ENCODE assay signal across 11 cellular contexts in the genomic region with DNA sequence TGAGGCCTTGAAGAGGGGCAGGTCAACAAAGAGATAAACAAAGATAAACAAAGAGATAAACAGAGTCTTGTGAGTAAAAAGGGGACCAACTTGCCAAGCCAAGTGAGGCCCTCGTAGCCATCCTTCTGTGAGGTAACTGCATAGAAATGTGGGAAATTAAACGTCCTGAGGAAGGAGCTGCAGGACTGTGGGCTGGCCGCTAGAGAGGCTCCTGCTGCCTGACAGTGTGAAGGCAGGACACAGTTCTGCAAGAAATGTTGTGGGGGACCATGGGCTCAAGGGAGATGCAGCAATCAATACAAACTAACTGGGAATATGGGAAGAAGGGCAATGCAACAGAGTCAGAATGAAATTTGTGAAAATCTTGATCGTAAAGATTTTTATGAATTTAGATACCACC.
DNase-seq lines count a peak whose midpoint lies in the region; ATAC-seq and TF ChIP-seq lines count a peak whose summit lies in the region.
"Had no signal": no experiment of that assay in that cellular context is flagged by ENCODE, and none has a peak within 500 bp of the region (broad histone marks: within the 10 kb centered on the region; RNA-seq: fewer than 3 reads in every experiment).

No MANE protein-coding gene starts in this region.

- intact Hi-C loops in heart right ventricle (cut with DNase I) (no loop called here), PC-3 (cut with micrococcal nuclease) (loop anchor here (5.0 kb wide), 1 partner anchor 95 kb away; no protein-coding TSS in a partner anchor), transverse colon (cut with DNase I; ENCODE audit: low total_unique reads) (no loop called here)
- intact Hi-C loops in activated CD4-positive, alpha-beta memory T cell treated with anti-CD3 and anti-CD28 coated beads for 36 hours (cut with micrococcal nuclease): no loop called here

- TF ChIP-seq EP300 in transverse colon (IDR thresholded peaks at IDR 0.05; ENCODE audit: low read depth): no peak

- H3K4me3 Mint-ChIP-seq in activated T-helper 17 cell treated with anti-CD3 and anti-CD28 coated beads, Interleukin-2, amount 50 U/mL, for 72 hours: no peak overlapping the region
- no peak overlapping the region for H3K4me3 Mint-ChIP-seq in activated CD4-positive, alpha-beta memory T cell treated with anti-CD3 and anti-CD28 coated beads for 36 hours
- H3K4me3 Mint-ChIP-seq: CD4-positive, CD25-positive, alpha-beta regulatory T cell had no signal

- WGBS in heart right ventricle, 2 donors: 27 to 29% methylated on average over 4 of the region's 4 CpGs
- WGBS in transverse colon (ENCODE audit: low coverage in 1 of 2), 2 donors: 40 to 43% methylated on average over 3 to 4 of the region's 4 CpGs

- H3K4me1 Mint-ChIP-seq in activated T-helper 17 cell treated with anti-CD3 and anti-CD28 coated beads, Interleukin-2, amount 50 U/mL, for 72 hours: no peaks in the 10 kb centered on the region
- no peaks in the 10 kb centered on the region for H3K4me1 Mint-ChIP-seq in activated CD4-positive, alpha-beta memory T cell treated with anti-CD3 and anti-CD28 coated beads for 36 hours (ENCODE audit: low read depth)
- H3K4me1 Mint-ChIP-seq: CD4-positive, CD25-positive, alpha-beta regulatory T cell had no signal

- H2AFZ ChIP-seq in PC-3 (ENCODE audit: low read length): no peak overlapping the region

- no TSS peak for BruUV-seq in PC-3 (replicated peaks; lab: Mats Ljungman, UMichigan)

- H3K27ac Mint-ChIP-seq in activated T-helper 17 cell treated with anti-CD3 and anti-CD28 coated beads, Interleukin-2, amount 50 U/mL, for 72 hours: no peak overlapping the region
- H3K27ac Mint-ChIP-seq in activated CD4-positive, alpha-beta memory T cell treated with anti-CD3 and anti-CD28 coated beads for 36 hours: no peak overlapping the region
- H3K27ac Mint-ChIP-seq: CD4-positive, CD25-positive, alpha-beta regulatory T cell had no signal

- no peaks in the 10 kb centered on the region for H3K36me3 Mint-ChIP-seq in activated T-helper 17 cell treated with anti-CD3 and anti-CD28 coated beads, Interleukin-2, amount 50 U/mL, for 72 hours (ENCODE audit: low read depth)
- no peaks in the 10 kb centered on the region for H3K36me3 Mint-ChIP-seq in activated CD4-positive, alpha-beta memory T cell treated with anti-CD3 and anti-CD28 coated beads for 36 hours
- H3K36me3 Mint-ChIP-seq: CD4-positive, CD25-positive, alpha-beta regulatory T cell had no signal

- H4K20me1 ChIP-seq in PC-3 (ENCODE audit: low read length): no peaks in the 10 kb centered on the region

- no peaks in the 10 kb centered on the region for H3K9me3 Mint-ChIP-seq in activated T-helper 17 cell treated with anti-CD3 and anti-CD28 coated beads, Interleukin-2, amount 50 U/mL, for 72 hours
- no peaks in the 10 kb centered on the region for H3K9me3 Mint-ChIP-seq in activated CD4-positive, alpha-beta memory T cell treated with anti-CD3 and anti-CD28 coated beads for 36 hours
- H3K9me3 Mint-ChIP-seq: CD4-positive, CD25-positive, alpha-beta regulatory T cell had no signal

- CTCF ChIA-PET in PC-3 (lab: Charles Lee): interaction anchor here (0.6 to 0.8 kb wide), 2 partner anchors 9 to 223 kb away, joined by 5 to 9 read pairs; no protein-coding TSS in a partner anchor
- CTCF ChIA-PET in activated CD4-positive, alpha-beta memory T cell treated with anti-CD3 and anti-CD28 coated beads for 36 hours (lab: Charles Lee): interaction anchor here (1.3 to 1.6 kb wide), 2 partner anchors 23 to 27 kb away, joined by 4 read pairs; no protein-coding TSS in a partner anchor

- peak; percentile 51 for TF ChIP-seq CTCF in cardiac muscle cell (IDR thresholded peaks at IDR 0.05; ENCODE audit: low read depth, low read length)
- TF ChIP-seq CTCF in heart right ventricle (IDR thresholded peaks at IDR 0.05): peak in 1 of 9 donors; percentile 21
- peak; percentile 51; the same call in 1 of the 2 replicates for TF ChIP-seq CTCF in PC-3 (conservative IDR thresholded peaks at IDR 0.05; ENCODE audit: low read depth, low read length)
- TF ChIP-seq CTCF in transverse colon (IDR thresholded peaks at IDR 0.05): peak in 1 of 5 experiments; percentile 3

- no peak overlapping the region for H3K4me2 ChIP-seq in PC-3 (ENCODE audit: low read length)

- H3K27me3 ChIP-seq in cardiac muscle cell: peaks cover 92% of the 10 kb centered on the region
- peaks cover 0 to 74% (median 50%) of the 10 kb centered on the region in 7 donors for H3K27me3 ChIP-seq in heart right ventricle
- peaks cover 75% of the 10 kb centered on the region for H3K27me3 ChIP-seq in PC-3 (ENCODE audit: low read length)
- H3K27me3 ChIP-seq in transverse colon: peaks cover 25% of the 10 kb centered on the region

- TF ChIP-seq POLR2A in erythroblast (IDR thresholded peaks at IDR 0.05; ENCODE audit: low read length) (no peak), transverse colon (IDR thresholded peaks at IDR 0.05) (no peak)

- no peak overlapping the region for H3K9ac ChIP-seq in PC-3 (ENCODE audit: low read length)

- DNase-seq in cardiac muscle cell (ENCODE audit: low read depth in 1 of 2, low spot score in 1 of 2) (peak; percentile 32 to 44), heart right ventricle (no peak), PC-3 (peak; percentile 33), erythroblast (lab: John Stamatoyannopoulos, UW) (peak; percentile 5 to 9), transverse colon (no peak)
- no peak for DNase-seq in activated CD4-positive, alpha-beta memory T cell treated with anti-CD3 and anti-CD28 coated beads for 36 hours
- DNase-seq: CD4-positive, CD25-positive, alpha-beta regulatory T cell; cerebellar nuclear complex; kidney glomerular epithelial cell had no signal

- peaks cover 48% of the 10 kb centered on the region for H3K27me3 Mint-ChIP-seq in activated T-helper 17 cell treated with anti-CD3 and anti-CD28 coated beads, Interleukin-2, amount 50 U/mL, for 72 hours
- peaks cover 45% of the 10 kb centered on the region for H3K27me3 Mint-ChIP-seq in activated CD4-positive, alpha-beta memory T cell treated with anti-CD3 and anti-CD28 coated beads for 36 hours

- H3K36me3 ChIP-seq in cardiac muscle cell (no peaks in the 10 kb centered on the region), heart right ventricle (no peaks in the 10 kb centered on the region), PC-3 (ENCODE audit: low read depth, low read length) (no peaks in the 10 kb centered on the region), transverse colon (no peaks in the 10 kb centered on the region)

- H3K79me2 ChIP-seq in PC-3 (ENCODE audit: low read length): no peaks in the 10 kb centered on the region

- POLR2A ChIA-PET in PC-3 (lab: Charles Lee; ENCODE audit: unreplicated experiment): interaction anchor here (0.7 kb wide), 1 partner anchor 11 kb away, joined by 3 read pairs; no protein-coding TSS in a partner anchor
- POLR2A ChIA-PET in activated CD4-positive, alpha-beta memory T cell treated with anti-CD3 and anti-CD28 coated beads for 36 hours (lab: Charles Lee): no interaction called here

- no peaks in the 10 kb centered on the region for H3F3A ChIP-seq in PC-3 (ENCODE audit: low read length, unreplicated experiment)

- no peak for ATAC-seq in heart right ventricle
- ATAC-seq in PC-3: peak; percentile 95
- no peak for ATAC-seq in GM21619 (IDR thresholded peaks at IDR 0.05; ENCODE audit: unreplicated experiment)
- ATAC-seq in activated T-helper 17 cell treated with anti-CD3 and anti-CD28 coated beads, Interleukin-2, amount 50 U/mL, for 72 hours (replicated peaks): no peak

- H3K9me3 ChIP-seq in cardiac muscle cell (ENCODE audit: low read depth) (no peaks in the 10 kb centered on the region), heart right ventricle (no peaks in the 10 kb centered on the region), PC-3 (ENCODE audit: low read length) (no peaks in the 10 kb centered on the region), transverse colon (no peaks in the 10 kb centered on the region)

- in situ Hi-C loops in transverse colon (cut with MboI; ENCODE audit: low pct_ligation_motif_present in 1 of 4, low pct_unique_long_range_greater_than_20kb in 1 of 4, low sequenced_read_pairs in 3 of 4): loop anchor here in 1 of 4 donors (25.0 kb wide), 1 partner anchor 215 kb away; no protein-coding TSS in a partner anchor

- H3K4me1 ChIP-seq in cardiac muscle cell (ENCODE audit: low read depth) (no peaks in the 10 kb centered on the region), heart right ventricle (peaks cover 0 to 9% (median 0%) of the 10 kb centered on the region in 9 donors), PC-3 (ENCODE audit: insufficient read depth, low read length) (no peaks in the 10 kb centered on the region), transverse colon (peaks cover 0 to 15% (median 2%) of the 10 kb centered on the region in 4 donors)

- H3K4me3 ChIP-seq in cardiac muscle cell: no peak overlapping the region
- H3K4me3 ChIP-seq in heart right ventricle: no peak overlapping the region
- no peak overlapping the region for H3K4me3 ChIP-seq in PC-3 (ENCODE audit: low read length)
- no peak overlapping the region for H3K4me3 ChIP-seq in transverse colon

- H3K9me2 ChIP-seq in PC-3 (replicated peaks; ENCODE audit: low read length): no peaks in the 10 kb centered on the region

- H3K27ac ChIP-seq in cardiac muscle cell (no peak overlapping the region), heart right ventricle (no peak overlapping the region), PC-3 (ENCODE audit: low read length) (no peak overlapping the region), transverse colon (no peak overlapping the region)

Comparison
In these comparisons a context has a peak if more than half of its experiments do, and no peak if none do; other contexts are left out.
1. DNase-seq: peak in cardiac muscle cell (2 of 2), PC-3 (single experiment) and erythroblast (2 of 2); none in heart right ventricle (0 of 2), transverse colon (single experiment) and activated CD4-positive, alpha-beta memory T cell treated with anti-CD3 and anti-CD28 coated beads for 36 hours (single experiment).